In the genomic region with DNA sequence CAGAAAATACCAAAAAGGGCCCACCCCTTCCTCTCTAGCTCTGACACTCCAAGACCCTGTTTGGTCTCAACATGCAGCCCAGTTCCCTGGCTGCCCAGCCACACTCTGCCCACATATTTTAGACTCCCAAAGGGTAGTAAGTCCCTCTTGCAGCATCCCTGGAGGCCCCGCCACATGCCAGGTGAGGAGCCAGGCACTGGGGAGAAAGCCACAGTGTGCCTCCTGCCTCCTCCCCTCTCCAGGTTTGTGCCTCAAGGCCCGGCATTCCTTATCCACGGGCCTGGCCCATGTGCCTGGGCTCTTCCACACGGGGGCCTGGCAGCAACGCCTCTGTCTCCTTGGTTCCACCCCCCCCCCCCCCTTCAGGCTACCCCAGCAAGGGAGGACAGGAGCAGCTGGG, we compare ENCODE assay signal across 1 cellular context.
TF ChIP-seq lines count a peak whose summit lies in the region.

No MANE protein-coding gene starts in this region.

TF ChIP-seq in K562, 482 proteins besides CTCF, POLR2A, EP300 and RAD21:
- TF ChIP-seq ZNF316 (IDR thresholded peaks at IDR 0.05) (no peak), ZNF384 (IDR thresholded peaks at IDR 0.05; ENCODE audit: low read depth, low read length) (no peak), ZBTB17 (CRISPR knock-in tag; IDR thresholded peaks at IDR 0.05) (0 out of 2 replicates have a peak, but pooled peaks have one; percentile 28)
